11 cellular contexts compared by ENCODE assay signal in the genomic region with DNA sequence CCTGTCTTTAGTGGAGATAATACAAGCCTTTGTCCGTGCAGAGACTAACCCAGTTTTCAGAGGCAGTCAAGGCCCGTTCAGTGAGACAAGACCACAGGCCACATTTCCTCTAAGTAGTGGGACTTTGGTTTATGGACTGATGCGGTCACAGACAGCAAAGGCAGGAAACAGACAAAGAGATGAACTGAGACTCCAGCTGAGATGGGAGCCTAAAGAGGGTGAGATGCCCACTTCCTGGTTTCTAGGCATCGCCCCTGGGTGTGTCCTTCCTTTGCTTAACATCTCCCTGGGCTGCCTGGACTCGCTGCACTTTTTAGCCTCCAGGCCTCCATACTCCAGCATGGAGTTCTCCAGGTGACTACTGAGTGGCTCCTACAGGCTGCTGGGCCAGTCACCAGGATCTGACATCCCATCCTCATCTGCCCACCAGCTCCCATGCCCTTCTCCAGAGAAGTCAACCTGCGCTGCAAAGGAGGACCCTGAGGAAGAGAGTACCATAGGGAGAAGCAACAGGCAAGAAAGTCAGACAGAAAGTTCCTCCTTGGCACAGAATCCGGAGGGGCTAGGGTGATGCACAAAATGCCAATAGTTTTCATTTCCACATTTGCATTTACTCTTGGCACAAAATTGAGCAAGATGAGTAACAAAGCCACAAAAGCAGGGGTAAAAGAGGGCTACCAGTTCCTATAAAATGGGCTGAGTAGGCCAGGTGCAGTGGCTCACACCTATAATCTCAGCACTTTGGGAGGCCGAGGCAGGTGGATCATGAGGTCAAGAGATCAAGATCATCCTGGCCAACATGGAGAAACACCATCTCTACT. TPM values are rescaled to one million over a fixed set of nuclear protein-coding genes. Genes with fewer than 3 reads are reported as not detected.
DNase-seq lines count a peak whose midpoint lies in the region; ATAC-seq and TF ChIP-seq lines count a peak whose summit lies in the region.
"Had no signal": no experiment of that assay in that cellular context is flagged by ENCODE, and none has a peak within 500 bp of the region (broad histone marks: within the 10 kb centered on the region; RNA-seq: fewer than 3 reads in every experiment).

No MANE protein-coding gene starts in this region.

- no peak for TF ChIP-seq CTCF in left ventricle myocardium inferior (IDR thresholded peaks at IDR 0.05; ENCODE audit: borderline replicate concordance)

- H3K36me3 ChIP-seq in left ventricle myocardium inferior (peaks cover 35% of the 10 kb centered on the region), duodenal mucosa (ENCODE audit: control insufficient read depth in 1 of 2, insufficient read depth in 2 of 2, low read length in 2 of 2) (peaks cover 0 to 53% of the 10 kb centered on the region in 2 donors)
- H3K36me3 ChIP-seq: BE2C had no signal

- intact Hi-C loops in left ventricle myocardium inferior (cut with micrococcal nuclease): no loop called here
- intact Hi-C loops in cardiac septum (cut with DNase I): no loop called here

- ATAC-seq in HG03045 (IDR thresholded peaks at IDR 0.05; ENCODE audit: unreplicated experiment) (no peak), GM18517 (IDR thresholded peaks at IDR 0.05; ENCODE audit: unreplicated experiment) (no peak)

- H3K9me3 ChIP-seq in left ventricle myocardium inferior (replicated peaks) (no peaks in the 10 kb centered on the region), duodenal mucosa (ENCODE audit: control insufficient read depth in 1 of 2, low read length in 2 of 2) (no peaks in the 10 kb centered on the region)
- H3K9me3 ChIP-seq: BE2C, heart right ventricle, SJSA1 had no signal

- H3K27me3 ChIP-seq in left ventricle myocardium inferior (ENCODE audit: low read depth) (no peaks in the 10 kb centered on the region), duodenal mucosa (ENCODE audit: control insufficient read depth in 1 of 2, insufficient read depth in 2 of 2, low read length in 2 of 2) (no peaks in the 10 kb centered on the region)
- H3K27me3 ChIP-seq: BE2C, heart right ventricle, SJSA1 had no signal

- H3K4me3 ChIP-seq in left ventricle myocardium inferior (no peak overlapping the region), duodenal mucosa (ENCODE audit: low read depth in 1 of 2, low read length in 2 of 2) (no peak overlapping the region)
- H3K4me3 ChIP-seq: SJSA1 had no signal

- peak overlapping the region; percentile 19 to 43 for H3K9ac ChIP-seq in duodenal mucosa (ENCODE audit: low read depth in 1 of 2, low read length in 2 of 2)

- peak overlapping the region; percentile 33 for H3K27ac ChIP-seq in left ventricle myocardium inferior (replicated peaks)
- H3K27ac ChIP-seq in duodenal mucosa (ENCODE audit: low read depth, low read length): peak overlapping the region; percentile 26
- H3K27ac ChIP-seq in substantia nigra (ENCODE audit: low read depth, low read length, poor library complexity, severe bottlenecking): peak overlapping the region; percentile 67
- H3K27ac ChIP-seq: SJSA1 had no signal

- H3K4me1 ChIP-seq in left ventricle myocardium inferior (no peaks in the 10 kb centered on the region), duodenal mucosa (ENCODE audit: control insufficient read depth in 1 of 2, insufficient read depth in 2 of 2, low read length in 2 of 2) (peaks cover 30 to 42% of the 10 kb centered on the region in 2 donors)
- H3K4me1 ChIP-seq: BE2C, SJSA1 had no signal

- no peak for DNase-seq in left ventricle myocardium inferior
- no peak for DNase-seq in cardiac septum (ENCODE audit: low spot score)
- peak; percentile 74 for DNase-seq in SKM-1 (lab: John Stamatoyannopoulos, UW; ENCODE audit: unreplicated experiment)
- peak in 3 of 49 donors; percentile 14 to 33 (median 22) for DNase-seq in substantia nigra (lab: John Stamatoyannopoulos, UW)
- DNase-seq in AG08395 (ENCODE audit: low spot score): no peak
- DNase-seq: BE2C, heart right ventricle had no signal

RNA-seq across cellular contexts. Expression of gene THEMIS2, which starts 15.1 kb away (rescaled TPM):
- total RNA-seq in left ventricle myocardium inferior: 4.9 TPM
- 3.6 TPM for total RNA-seq in cardiac septum

RNA-seq across cellular contexts. Expression of gene RPA2, which starts 26.9 kb away (rescaled TPM):
- total RNA-seq in left ventricle myocardium inferior (21.2 TPM), cardiac septum (13.2 TPM)

RNA-seq across cellular contexts. Expression of gene SMPDL3B, which starts 47.4 kb away (rescaled TPM):
- total RNA-seq in left ventricle myocardium inferior (not detected), cardiac septum (not detected)

RNA-seq across cellular contexts. Expression of gene PPP1R8, which starts 56.8 kb away (rescaled TPM):
- total RNA-seq in left ventricle myocardium inferior: 24.0 TPM
- total RNA-seq in cardiac septum: 23.8 TPM
